Comparison of ENCODE assay signal across 12 cellular contexts in genomic region chr10:89591111-89591795, GRCh38. TPM values are rescaled to one million over a fixed set of nuclear protein-coding genes. Genes with fewer than 3 reads are reported as not detected.
DNase-seq lines count a peak whose midpoint lies in the region; ATAC-seq, FAIRE-seq and TF ChIP-seq lines count a peak whose summit lies in the region.
"Had no signal": no experiment of that assay in that cellular context is flagged by ENCODE, and none has a peak within 500 bp of the region (broad histone marks: within the 10 kb centered on the region; RNA-seq: fewer than 3 reads in every experiment).

No MANE protein-coding gene starts in this region.

- DNase-seq in EH (ENCODE audit: low read depth) (peak; percentile 39), RKO (ENCODE audit: low spot score) (peak; percentile 3), fibroblast of the conjunctiva (ENCODE audit: low read depth) (peak; percentile 8), GM12892 (ENCODE audit: insufficient read length) (no peak), SKM-1 (lab: John Stamatoyannopoulos, UW; ENCODE audit: unreplicated experiment) (no peak)
- DNase-seq in activated naive CD8-positive, alpha-beta T cell treated with anti-CD3 and anti-CD28 coated beads, Interleukin-2, amount 50 U/mL, for 24 hours, result no peak
- DNase-seq: natural killer cell had no signal

- no peak for TF ChIP-seq POLR2A in GM12892 (IDR thresholded peaks at IDR 0.05; ENCODE audit: low read depth, low read length)

- peaks cover 10 to 13% of the 10 kb centered on the region in 2 donors for H3K4me1 ChIP-seq in muscle layer of duodenum (ENCODE audit: control insufficient read depth in 1 of 2, insufficient read depth in 2 of 2, low read length in 2 of 2)
- H3K4me1 ChIP-seq: adrenal gland had no signal

- H3K36me3 Mint-ChIP-seq in activated naive CD8-positive, alpha-beta T cell treated with anti-CD3 and anti-CD28 coated beads, Interleukin-2, amount 50 U/mL, for 24 hours (ENCODE audit: low read depth), result peaks cover 3% of the 10 kb centered on the region
- H3K36me3 Mint-ChIP-seq: natural killer cell had no signal

- H3K36me3 ChIP-seq in muscle layer of duodenum (ENCODE audit: control insufficient read depth in 1 of 2, insufficient read depth in 2 of 2, low read length in 2 of 2), result peaks cover 3 to 8% of the 10 kb centered on the region in 2 donors
- H3K36me3 ChIP-seq: adrenal gland had no signal

- no peaks in the 10 kb centered on the region for H3K27me3 Mint-ChIP-seq in activated naive CD8-positive, alpha-beta T cell treated with anti-CD3 and anti-CD28 coated beads, Interleukin-2, amount 50 U/mL, for 24 hours

- H3K4me3 ChIP-seq in muscle layer of duodenum (ENCODE audit: low read depth in 1 of 2, low read length in 2 of 2), result no peak overlapping the region
- H3K4me3 ChIP-seq: adrenal gland, GM12878 had no signal

- H3K27ac ChIP-seq in muscle layer of duodenum (ENCODE audit: low read length), result peak overlapping the region; percentile 42
- H3K27ac ChIP-seq: VCaP had no signal

- peaks cover 6% of the 10 kb centered on the region for H3K4me1 Mint-ChIP-seq in activated naive CD8-positive, alpha-beta T cell treated with anti-CD3 and anti-CD28 coated beads, Interleukin-2, amount 50 U/mL, for 24 hours
- H3K4me1 Mint-ChIP-seq: natural killer cell had no signal

- H3K9me3 Mint-ChIP-seq in activated naive CD8-positive, alpha-beta T cell treated with anti-CD3 and anti-CD28 coated beads, Interleukin-2, amount 50 U/mL, for 24 hours, result no peaks in the 10 kb centered on the region
- H3K9me3 Mint-ChIP-seq: natural killer cell had no signal

- FAIRE-seq in GM12892 (lab: Jason Lieb, UNC), result no peak
- FAIRE-seq: GM12878 had no signal

- H3K9me3 ChIP-seq in muscle layer of duodenum (ENCODE audit: control insufficient read depth in 1 of 2, low read length in 2 of 2), result no peaks in the 10 kb centered on the region
- H3K9me3 ChIP-seq: adrenal gland had no signal

- ATAC-seq in HG02938 (IDR thresholded peaks at IDR 0.05; ENCODE audit: unreplicated experiment), result no peak
- no peak for ATAC-seq in activated naive CD8-positive, alpha-beta T cell treated with anti-CD3 and anti-CD28 coated beads, Interleukin-2, amount 50 U/mL, for 24 hours
- ATAC-seq: GM12878 had no signal

- H3K4me3 Mint-ChIP-seq in activated naive CD8-positive, alpha-beta T cell treated with anti-CD3 and anti-CD28 coated beads, Interleukin-2, amount 50 U/mL, for 24 hours, result no peak overlapping the region
- H3K4me3 Mint-ChIP-seq: natural killer cell had no signal

- no peaks in the 10 kb centered on the region for H3K27me3 ChIP-seq in muscle layer of duodenum (ENCODE audit: low read depth, low read length)
- H3K27me3 ChIP-seq: adrenal gland had no signal

- no peak overlapping the region for H3K27ac Mint-ChIP-seq in activated naive CD8-positive, alpha-beta T cell treated with anti-CD3 and anti-CD28 coated beads, Interleukin-2, amount 50 U/mL, for 24 hours
- H3K27ac Mint-ChIP-seq: natural killer cell had no signal

RNA-seq across cellular contexts. Expression of gene PANK1, which starts 53.8 kb away (rescaled TPM):
- 2.9 TPM for polyA plus RNA-seq in GM12892 (2012; ENCODE audit: missing spikeins)

RNA-seq across cellular contexts. Expression of gene SLC16A12, which starts 55.9 kb away (rescaled TPM):
- not detected for polyA plus RNA-seq in GM12892 (2012; ENCODE audit: missing spikeins)
- polyA plus RNA-seq: GM12878 had no signal

Comparison
In these comparisons a context has a peak if more than half of its experiments do, and no peak if none do; other contexts are left out.
1. DNase-seq: peak in EH (single experiment), RKO (single experiment) and fibroblast of the conjunctiva (single experiment); none in GM12892 (single experiment), SKM-1 (single experiment) and activated naive CD8-positive, alpha-beta T cell treated with anti-CD3 and anti-CD28 coated beads, Interleukin-2, amount 50 U/mL, for 24 hours (single experiment).